ENCODE assay signal across 17 cellular contexts in genomic region chr12:48340891-48341290, GRCh38.
"Had no signal": no experiment of that assay in that cellular context is flagged by ENCODE, and none has a peak within 500 bp of the region (broad histone marks: within the 10 kb centered on the region; RNA-seq: fewer than 3 reads in every experiment).

No MANE protein-coding gene starts in this region.

- H3K4me1 ChIP-seq: body of pancreas, foreskin keratinocyte, tibial artery had no signal

- DNase-seq: activated B cell treated with CpG ODN at 0.5 μM for 24 hours; activated CD4-positive, alpha-beta T cell treated with anti-CD3 and anti-CD28 coated beads for 4 hours; activated CD8-positive, alpha-beta T cell treated with anti-CD3 and anti-CD28 coated beads, Interleukin-2, amount 10 ng/mL, durations not matched to agents 7 days and 5 days; activated naive CD4-positive, alpha-beta T cell treated with anti-CD3 and anti-CD28 coated beads for 36 hours; activated T-cell treated with anti-CD3 and anti-CD28 coated beads, Interleukin-2, amount 50 U/mL, for 24 hours; body of pancreas; dorsolateral prefrontal cortex; endodermal cell; foreskin keratinocyte; glutamatergic neuron; hippocampal formation; left cardiac atrium; lower lobe of right lung; stimulated activated naive CD8-positive, alpha-beta T cell treated with anti-CD3 and anti-CD28 coated beads, Interleukin-15, Interleukin-2, amounts not matched to agents 100 U/mL and 50 U/mL, for 24 hours; substantia nigra; tibial artery had no signal

- H3K4me3 ChIP-seq: body of pancreas, dorsolateral prefrontal cortex, lower lobe of right lung, tibial artery had no signal

- H3K27me3 ChIP-seq: body of pancreas, dorsolateral prefrontal cortex, foreskin keratinocyte, tibial artery had no signal

- H3K9me3 ChIP-seq: body of pancreas, lower lobe of right lung, tibial artery had no signal

- ATAC-seq: activated CD8-positive, alpha-beta T cell treated with anti-CD3 and anti-CD28 coated beads, Interleukin-2, amount 10 ng/mL, durations not matched to agents 7 days and 5 days; body of pancreas; foreskin keratinocyte; lower lobe of right lung; stimulated activated naive CD8-positive, alpha-beta T cell treated with anti-CD3 and anti-CD28 coated beads, Interleukin-15, Interleukin-2, amounts not matched to agents 100 U/mL and 50 U/mL, for 24 hours had no signal

- H3K27ac ChIP-seq: body of pancreas, epithelial cell of prostate, foreskin keratinocyte, lower lobe of right lung, tibial artery had no signal
